Comparison of ENCODE assay signal across 18 cellular contexts in the genomic region with DNA sequence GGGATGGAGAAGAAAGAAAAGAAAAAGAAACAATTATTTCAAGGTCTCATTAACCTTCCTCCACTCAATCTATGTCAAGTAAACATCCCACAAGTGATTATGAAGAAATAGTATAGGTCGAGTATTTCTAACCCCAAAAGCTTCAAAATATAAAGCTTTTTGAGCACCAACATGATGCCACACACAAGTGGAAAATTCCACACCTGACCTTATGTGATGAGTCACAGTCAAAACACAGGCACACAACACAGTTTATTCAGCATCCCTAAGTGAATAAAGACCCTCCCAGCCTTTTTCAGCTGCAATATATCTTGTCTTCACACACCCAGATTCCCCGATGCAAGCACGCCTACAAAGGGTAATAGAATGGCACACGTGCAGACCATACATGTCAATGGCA. TPM values are rescaled to one million over a fixed set of nuclear protein-coding genes. Genes with fewer than 3 reads are reported as not detected.
DNase-seq lines count a peak whose midpoint lies in the region; ATAC-seq and TF ChIP-seq lines count a peak whose summit lies in the region.
"Had no signal": no experiment of that assay in that cellular context is flagged by ENCODE, and none has a peak within 500 bp of the region (broad histone marks: within the 10 kb centered on the region; RNA-seq: fewer than 3 reads in every experiment).

No MANE protein-coding gene starts in this region.

- H3K79me1 ChIP-seq in IMR-90 (ENCODE audit: low read depth in 1 of 2, low read length in 2 of 2), result peaks cover 0 to 6% of the 10 kb centered on the region in 2 experiments; a peak in 2 of 4 replicates

- H3K4me2 ChIP-seq in IMR-90 (ENCODE audit: low read depth, low read length), result no peak overlapping the region

- in situ Hi-C loops in IMR-90 (cut with MboI; ENCODE audit: low sequenced_read_pairs), result no loop called here

- intact Hi-C loops in IMR-90 (cut with micrococcal nuclease), result no loop called here

- TF ChIP-seq POLR2A in IMR-90 (IDR thresholded peaks at IDR 0.05; ENCODE audit: low read depth, low read length), result no peak

- H3K4me3 ChIP-seq in IMR-90 (ENCODE audit: insufficient read depth, low read depth, low read length) (no peak overlapping the region), RWPE2 (ENCODE audit: severe bottlenecking) (no peak overlapping the region), choroid plexus epithelial cell (ENCODE audit: low read depth, low read length) (no peak overlapping the region)

- no peaks in the 10 kb centered on the region for H3K27me3 ChIP-seq in IMR-90 (ENCODE audit: control insufficient read depth, insufficient read depth, low read length)
- no peaks in the 10 kb centered on the region for H3K27me3 ChIP-seq in RWPE2 (ENCODE audit: insufficient read depth, poor library complexity, severe bottlenecking)

- H2AK9ac ChIP-seq in IMR-90 (replicated peaks; ENCODE audit: low read depth, low read length, poor library complexity), result no peak overlapping the region

- no peak for TF ChIP-seq CTCF in IMR-90 (conservative IDR thresholded peaks at IDR 0.05; ENCODE audit: low read depth, low read length)
- TF ChIP-seq CTCF in RWPE2 (IDR thresholded peaks at IDR 0.05; ENCODE audit: poor library complexity, severe bottlenecking), result no peak
- TF ChIP-seq CTCF in choroid plexus epithelial cell (conservative IDR thresholded peaks at IDR 0.05; ENCODE audit: low read depth, low read length), result no peak

- peak overlapping the region; percentile 24 for H2BK5ac ChIP-seq in IMR-90 (ENCODE audit: low read depth, low read length, poor library complexity, severe bottlenecking)

- no peak for DNase-seq in IMR-90
- no peak for DNase-seq in RWPE2 (ENCODE audit: low spot score)
- DNase-seq in choroid plexus epithelial cell (ENCODE audit: low read depth), result peak; percentile 41
- no peak for DNase-seq in NCI-H446 treated with DMSO at 0.1 percent for 48 hours (lab: John Stamatoyannopoulos, UW)
- no peak for DNase-seq in activated T-cell treated with anti-CD3 and anti-CD28 coated beads, Interleukin-2, amount 50 U/mL, for 48 hours
- DNase-seq in stimulated activated CD4-positive, alpha-beta T cell treated with anti-CD3 and anti-CD28 coated beads, Interleukin-12 subunit alpha, Interleukin-12 subunit beta, amount 100 ng/mL, for 4 hours, result no peak
- no peak for DNase-seq in activated effector memory CD4-positive, alpha-beta T cell treated with Interleukin-2 at 50 U/mL for 16 hours
- DNase-seq: AML-193; Caco-2; CD4-positive, alpha-beta T cell; DMS153; DMS79; GDM1; GOT3; H7 had no signal

- H4K20me1 ChIP-seq in IMR-90 (ENCODE audit: insufficient read depth, low read length), result no peaks in the 10 kb centered on the region

- H4K91ac ChIP-seq in IMR-90 (ENCODE audit: insufficient read depth, low read depth, low read length), result peak overlapping the region; percentile 10; the same call in 1 of the 2 replicates

- dilution Hi-C loops in IMR-90 (cut with HindIII; ENCODE audit: low sequenced_read_pairs, unreplicated experiment), result no loop called here

- H2BK20ac ChIP-seq in IMR-90 (ENCODE audit: low read depth, low read length), result peak overlapping the region; percentile 54

- no peaks in the 10 kb centered on the region for H3K9me1 ChIP-seq in IMR-90 (ENCODE audit: insufficient read depth, low read length)

- peak overlapping the region; percentile 36 for H2AFZ ChIP-seq in IMR-90 (replicated peaks; ENCODE audit: low read length, poor library complexity)

- H3K27ac ChIP-seq in IMR-90 (ENCODE audit: insufficient read depth, low read length) (no peak overlapping the region), RWPE2 (ENCODE audit: poor library complexity, severe bottlenecking) (peak overlapping the region; percentile 52)
- H3K27ac ChIP-seq: C4-2B had no signal

- TF ChIP-seq RAD21 in IMR-90 (IDR thresholded peaks at IDR 0.05; ENCODE audit: low read length), result no peak

- H3K36me3 ChIP-seq in IMR-90 (ENCODE audit: control insufficient read depth, insufficient read depth, low read length) (no peaks in the 10 kb centered on the region), RWPE2 (ENCODE audit: low read depth) (no peaks in the 10 kb centered on the region)

- H3K4me1 ChIP-seq in IMR-90 (ENCODE audit: control insufficient read depth, insufficient read depth, low read length) (peaks cover 7% of the 10 kb centered on the region; the same call in 1 of the 2 replicates), RWPE2 (ENCODE audit: insufficient read depth, poor library complexity, severe bottlenecking) (peaks cover 48% of the 10 kb centered on the region)
- H3K4me1 ChIP-seq: Caco-2 had no signal

- POLR2A ChIA-PET in IMR-90 (lab: Charles Lee; ENCODE audit: unreplicated experiment), result no interaction called here

- ATAC-seq in IMR-90 (ENCODE audit: low read depth), result no peak
- ATAC-seq in RWPE2 (ENCODE audit: low read depth), result no peak
- ATAC-seq: HCT116 had no signal

- CTCF ChIA-PET in IMR-90 (lab: Yijun Ruan, JAX), result no interaction called here

- H3K9me3 ChIP-seq in IMR-90 (ENCODE audit: control insufficient read depth, insufficient read depth, low read length) (no peaks in the 10 kb centered on the region), RWPE2 (ENCODE audit: severe bottlenecking) (no peaks in the 10 kb centered on the region)
- H3K9me3 ChIP-seq: Caco-2 had no signal

- peak overlapping the region; percentile 58; the same call in 1 of the 2 replicates for H2AK5ac ChIP-seq in IMR-90 (ENCODE audit: low read depth, low read length)

- no peak overlapping the region; a peak in 1 of 4 replicates for H4K8ac ChIP-seq in IMR-90 (ENCODE audit: low read depth in 2 of 2, low read length in 2 of 2)

- H3K9ac ChIP-seq in IMR-90 (ENCODE audit: low read depth, low read length), result no peak overlapping the region

- 100% methylated on average over 3 of the region's 4 CpGs; no CpG with 5 or more reads in 1 of the 2 experiments for WGBS in IMR-90 (ENCODE audit: extremely low coverage in 2 of 2, insufficient read length in 1 of 2), 2 experiments

- no TSS peak for BruUV-seq in IMR-90 (replicated peaks; lab: Mats Ljungman, UMichigan)

- no peak overlapping the region for H3K14ac ChIP-seq in IMR-90 (replicated peaks; ENCODE audit: low read depth, low read length)

- peak overlapping the region; percentile 34; the same call in 1 of the 2 replicates for H3K4ac ChIP-seq in IMR-90 (ENCODE audit: low read depth, low read length)

- H2BK120ac ChIP-seq in IMR-90 (ENCODE audit: low read depth, low read length), result peak overlapping the region; percentile 21; the same call in 1 of the 2 replicates

- peak overlapping the region; percentile 36; the same call in 1 of the 3 replicates for H2BK15ac ChIP-seq in IMR-90 (ENCODE audit: low read depth, low read length)

- H3K56ac ChIP-seq in IMR-90 (ENCODE audit: extremely low read depth, insufficient read depth, low read length), result no peak overlapping the region

- no peak overlapping the region; the same call in 1 of the 2 replicates for H3K18ac ChIP-seq in IMR-90 (ENCODE audit: low read depth, low read length)

- H4K5ac ChIP-seq in IMR-90 (ENCODE audit: low read depth, low read length), result no peak overlapping the region

- H3K23ac ChIP-seq in IMR-90 (ENCODE audit: low read depth, low read length), result no peak overlapping the region

TF ChIP-seq in IMR-90, 13 proteins besides CTCF, POLR2A, EP300 and RAD21:
- TF ChIP-seq CEBPB (IDR thresholded peaks at IDR 0.05; ENCODE audit: low read depth, low read length), result no peak
TF ChIP-seq in IMR-90: peak in this region for 0.

RNA-seq across cellular contexts. Expression of gene VEGFC, which starts 51.7 kb away (rescaled TPM):
- total RNA-seq in IMR-90 (2012; rRNA removed), result 22.9 and 26.9 TPM in 2 replicates
- 43.7 and 49.7 TPM in 2 replicates for polyA plus RNA-seq in IMR-90 (2012; rRNA removed)
- polyA plus RNA-seq in IMR-90 (2012; cell fraction: cytosol; rRNA removed), result 22.0 and 30.2 TPM in 2 replicates
- polyA plus RNA-seq in IMR-90 (2012; cell fraction: nucleus; rRNA removed; ENCODE audit: low replicate concordance), result 15.5 and 65.2 TPM in 2 replicates
- total RNA-seq: Caco-2; CD4-positive, alpha-beta T cell had no signal
- polyA plus RNA-seq: IgD-negative memory B cell had no signal
